1 cellular context compared by ENCODE assay signal in genomic region chr20:38092260-38092857, GRCh38.
TF ChIP-seq lines count a peak whose summit lies in the region.

No MANE protein-coding gene starts in this region.

TF ChIP-seq in GM12878, 131 proteins besides CTCF, POLR2A, EP300 and RAD21 (continues in another document):
- TF ChIP-seq ZBTB11 (CRISPR knock-in tag; IDR thresholded peaks at IDR 0.05) (no peak), SP1 (IDR thresholded peaks at IDR 0.05; ENCODE audit: low read depth, low read length) (no peak), ZNF384 (IDR thresholded peaks at IDR 0.05; ENCODE audit: borderline replicate concordance, low read depth, low read length) (peak; percentile 72; the same call in 1 of the 2 replicates), NKRF (conservative IDR thresholded peaks at IDR 0.05) (peak; percentile 46), NR2C1 (IDR thresholded peaks at IDR 0.05) (no peak), CUX1 (IDR thresholded peaks at IDR 0.05; ENCODE audit: insufficient replicate concordance, low read depth, low read length) (peak; percentile 48), TARDBP (IDR thresholded peaks at IDR 0.05; ENCODE audit: borderline replicate concordance) (no peak), ZNF592 (IDR thresholded peaks at IDR 0.05) (peak; percentile 56; the same call in 1 of the 2 replicates), TBL1XR1 (IDR thresholded peaks at IDR 0.05; ENCODE audit: low read depth, low read length) (no peak), ZBED1 (IDR thresholded peaks at IDR 0.05; ENCODE audit: borderline replicate concordance) (no peak), BCL11A (IDR thresholded peaks at IDR 0.05; ENCODE audit: low read depth, low read length) (peak; percentile 74), PRDM15 (CRISPR knock-in tag; IDR thresholded peaks at IDR 0.05) (no peak), TCF7 (IDR thresholded peaks at IDR 0.05; ENCODE audit: borderline replicate concordance) (no peak), PKNOX1 (IDR thresholded peaks at IDR 0.05) (no peak; the same call in 1 of the 2 replicates), E4F1 (IDR thresholded peaks at IDR 0.05; ENCODE audit: borderline replicate concordance, partially characterized antibody) (no peak), CHD2 (IDR thresholded peaks at IDR 0.05; ENCODE audit: borderline replicate concordance, low read depth, low read length) (0 out of 2 replicates have a peak, but pooled peaks have one; percentile 52), SRF (IDR thresholded peaks at IDR 0.05; ENCODE audit: low read depth in 2 of 2, low read length in 2 of 2) (no peak), MTA2 (IDR thresholded peaks at IDR 0.05; ENCODE audit: low read depth) (peak; percentile 99), IKZF1 (conservative IDR thresholded peaks at IDR 0.05) (peak; percentile 45; the same call in 1 of the 2 replicates), SMARCA5 (IDR thresholded peaks at IDR 0.05) (0 out of 2 replicates have a peak, but pooled peaks have one; percentile 17), EED (IDR thresholded peaks at IDR 0.05; ENCODE audit: low read depth) (no peak), ZBTB40 (IDR thresholded peaks at IDR 0.05; ENCODE audit: borderline replicate concordance) (peak; percentile 88), ZNF207 (IDR thresholded peaks at IDR 0.05; ENCODE audit: borderline replicate concordance) (no peak)
